Comparison of ENCODE assay signal across 18 cellular contexts in genomic region chr14:97791906-97792305, GRCh38.
A peak's percentile ranks its signal among the peaks of the same experiment; 100 is the strongest.
DNase-seq lines count a peak whose midpoint lies in the region; TF ChIP-seq lines count a peak whose summit lies in the region.
"Had no signal": no experiment of that assay in that cellular context is flagged by ENCODE, and none has a peak within 500 bp of the region (broad histone marks: within the 10 kb centered on the region; RNA-seq: fewer than 3 reads in every experiment).

No MANE protein-coding gene starts in this region.

- no peak overlapping the region for H3K27ac ChIP-seq in trophoblast cell (ENCODE audit: low read depth, low read length)
- no peak overlapping the region for H3K27ac ChIP-seq in sigmoid colon
- H3K27ac ChIP-seq: BLaER1 had no signal

- no peaks in the 10 kb centered on the region for H3K36me3 ChIP-seq in trophoblast cell (ENCODE audit: control insufficient read depth in 1 of 2, insufficient read depth in 2 of 2, low read length in 2 of 2)
- no peaks in the 10 kb centered on the region for H3K36me3 ChIP-seq in sigmoid colon
- H3K36me3 ChIP-seq: BE2C, BLaER1 had no signal

- H3K14ac ChIP-seq in trophoblast cell (ENCODE audit: low read length), result no peak overlapping the region

- H3K4me2 ChIP-seq in trophoblast cell (ENCODE audit: low read length), result no peak overlapping the region
- H3K4me2 ChIP-seq: BLaER1 had no signal

- no peak overlapping the region for H2BK12ac ChIP-seq in trophoblast cell (ENCODE audit: low read length)

- no peak overlapping the region for H2BK5ac ChIP-seq in trophoblast cell (ENCODE audit: low read depth, low read length, poor library complexity)

- no peak overlapping the region for H3K4me3 ChIP-seq in epithelial cell of esophagus (ENCODE audit: low read length)
- H3K4me3 ChIP-seq in trophoblast cell (ENCODE audit: low read depth, low read length), result no peak overlapping the region
- H3K4me3 ChIP-seq in sigmoid colon, result no peak overlapping the region
- H3K4me3 ChIP-seq: BLaER1 had no signal

- H3K4ac ChIP-seq in trophoblast cell (ENCODE audit: low read depth, low read length), result no peak overlapping the region

- H3K27ac Mint-ChIP-seq in CD14-positive monocyte, result no peak overlapping the region
- H3K27ac Mint-ChIP-seq: CD4-positive, alpha-beta T cell; CD8-positive, alpha-beta T cell had no signal

- H3K9me3 Mint-ChIP-seq in CD14-positive monocyte, result peaks cover 0 to 3% (median 0%) of the 10 kb centered on the region in 7 donors
- H3K9me3 Mint-ChIP-seq: CD4-positive, alpha-beta T cell; CD8-positive, alpha-beta T cell had no signal

- H3K79me2 ChIP-seq in trophoblast cell (ENCODE audit: control insufficient read depth, insufficient read depth, low read length, poor library complexity), result no peaks in the 10 kb centered on the region

- WGBS in trophoblast cell (ENCODE audit: extremely low coverage, insufficient coverage, insufficient read length), result no CpG with 5 or more reads among the region's 8 CpGs
- WGBS in sigmoid colon, 2 donors, result 85 to 92% methylated on average over 8 of the region's 8 CpGs

- no peak overlapping the region for H2AFZ ChIP-seq in trophoblast cell (ENCODE audit: insufficient read depth, low read length, poor library complexity)

- no peak overlapping the region for H3K18ac ChIP-seq in trophoblast cell (ENCODE audit: low read length)

- peaks cover 0 to 3% (median 0%) of the 10 kb centered on the region in 3 donors for H3K27me3 Mint-ChIP-seq in CD14-positive monocyte (ENCODE audit: low read depth in 3 of 3)
- H3K27me3 Mint-ChIP-seq: CD4-positive, alpha-beta T cell had no signal

- H3K4me1 Mint-ChIP-seq in CD14-positive monocyte, result no peaks in the 10 kb centered on the region

- H3K4me3 Mint-ChIP-seq in CD14-positive monocyte, result no peak overlapping the region
- H3K4me3 Mint-ChIP-seq: CD4-positive, alpha-beta T cell; CD8-positive, alpha-beta T cell had no signal

- no peaks in the 10 kb centered on the region for H3K79me1 ChIP-seq in trophoblast cell (ENCODE audit: low read length)

- DNase-seq in HT-29 (ENCODE audit: low spot score) (peak; percentile 1), NCI-H774 (lab: John Stamatoyannopoulos, UW) (peak; percentile 14), epithelial cell of esophagus (ENCODE audit: low read depth) (peak; percentile 28), trophoblast cell (peak; percentile 89 to 96), sigmoid colon (no peak), CD14-positive monocyte (ENCODE audit: low spot score) (no peak), iPS-NIHi7 (ENCODE audit: extremely low spot score) (no peak)
- DNase-seq: 8988T; ACHN; BE2C; C1 segment of cervical spinal cord; Caco-2; Calu3; CD4-positive, alpha-beta T cell; CD8-positive, alpha-beta T cell; DMS79 treated with DMSO at 0.1 percent for 48 hours; GF-D8 had no signal

- H3K4me1 ChIP-seq in trophoblast cell (ENCODE audit: control insufficient read depth in 1 of 2, insufficient read depth in 2 of 2, low read length in 2 of 2) (no peaks in the 10 kb centered on the region), sigmoid colon (no peaks in the 10 kb centered on the region)
- H3K4me1 ChIP-seq: BE2C, BLaER1, Caco-2 had no signal

- no peak for TF ChIP-seq EP300 in sigmoid colon (IDR thresholded peaks at IDR 0.05)

- H3K36me3 Mint-ChIP-seq in CD14-positive monocyte, result no peaks in the 10 kb centered on the region
- H3K36me3 Mint-ChIP-seq: CD8-positive, alpha-beta T cell had no signal

- H3K9me3 ChIP-seq in trophoblast cell (ENCODE audit: insufficient read depth, low read depth, low read length) (no peaks in the 10 kb centered on the region), sigmoid colon (no peaks in the 10 kb centered on the region)
- H3K9me3 ChIP-seq: BE2C, BLaER1 had no signal

- H3K23ac ChIP-seq in trophoblast cell (ENCODE audit: low read length), result no peak overlapping the region

- H3K9ac ChIP-seq in trophoblast cell (ENCODE audit: low read length), result no peak overlapping the region
- H3K9ac ChIP-seq: BLaER1 had no signal

- H4K91ac ChIP-seq in trophoblast cell (ENCODE audit: low read depth, low read length), result no peak overlapping the region

- H3K27me3 ChIP-seq in trophoblast cell (ENCODE audit: insufficient read depth, low read length), result no peaks in the 10 kb centered on the region
- no peaks in the 10 kb centered on the region for H3K27me3 ChIP-seq in sigmoid colon
- H3K27me3 ChIP-seq: BE2C, BLaER1 had no signal

- no peak overlapping the region for H2AK5ac ChIP-seq in trophoblast cell (ENCODE audit: low read length)

- TF ChIP-seq CTCF in epithelial cell of esophagus (IDR thresholded peaks at IDR 0.05; ENCODE audit: insufficient read depth, low read depth, low read length, missing control alignments), result no peak
- TF ChIP-seq CTCF in sigmoid colon (IDR thresholded peaks at IDR 0.05), result no peak
- TF ChIP-seq CTCF in CD14-positive monocyte (IDR thresholded peaks at IDR 0.05), result no peak

- H4K8ac ChIP-seq in trophoblast cell (ENCODE audit: low read depth, low read length), result no peak overlapping the region

- H4K12ac ChIP-seq in trophoblast cell (ENCODE audit: low read depth, low read length), result no peak overlapping the region

- no peak for TF ChIP-seq POLR2A in sigmoid colon (IDR thresholded peaks at IDR 0.05)

- H2BK120ac ChIP-seq in trophoblast cell (ENCODE audit: insufficient read depth, low read length, poor library complexity), result no peak overlapping the region

- intact Hi-C loops in sigmoid colon (cut with DNase I) (no loop called here), CD14-positive monocyte (cut with micrococcal nuclease) (no loop called here)

Comparison
In these comparisons a context has a peak if more than half of its experiments do, and no peak if none do; other contexts are left out.
1. DNase-seq: peak in HT-29 (single experiment), NCI-H774 (single experiment), epithelial cell of esophagus (single experiment) and trophoblast cell (2 of 2); none in sigmoid colon (single experiment), CD14-positive monocyte (single experiment) and iPS-NIHi7 (single experiment).